In genomic region chr12:89353188-89353822, GRCh38 we compare ENCODE assay signal across 8 cellular contexts. TPM values are rescaled to one million over a fixed set of nuclear protein-coding genes. Genes with fewer than 3 reads are reported as not detected.
A peak's percentile ranks its signal among the peaks of the same experiment; 100 is the strongest.
DNase-seq lines count a peak whose midpoint lies in the region; ATAC-seq and TF ChIP-seq lines count a peak whose summit lies in the region.

No MANE protein-coding gene starts in this region.

- peaks cover 4 to 7% of the 10 kb centered on the region in 2 donors for H3K36me3 ChIP-seq in thyroid gland

- H3K9me3 Mint-ChIP-seq in naive B cell, result no peaks in the 10 kb centered on the region

- H3K27me3 Mint-ChIP-seq in naive B cell, result no peaks in the 10 kb centered on the region

- H3K4me1 ChIP-seq in thyroid gland, result peaks cover 27 to 34% of the 10 kb centered on the region in 2 donors

- H3K36me3 Mint-ChIP-seq in naive B cell, result peaks cover 0 to 4% of the 10 kb centered on the region in 2 donors

- peak; percentile 1 to 7 for ATAC-seq in naive B cell (ENCODE audit: low read depth in 2 of 2)
- no peak for ATAC-seq in GM21367 (IDR thresholded peaks at IDR 0.05; ENCODE audit: unreplicated experiment)

- no peaks in the 10 kb centered on the region for H3K27me3 ChIP-seq in thyroid gland

- H3K4me1 Mint-ChIP-seq in naive B cell, result peaks cover 38 to 63% (median 51%) of the 10 kb centered on the region in 3 donors

- H3K27ac ChIP-seq in thyroid gland, result peak overlapping the region; percentile 97 to 99 (median 98)

- CTCF ChIA-PET in HEK293T (lab: Yijun Ruan, JAX), result no interaction called here

- POLR2A ChIA-PET in HEK293T (lab: Yijun Ruan, JAX), result interaction anchor here (1.0 to 1.8 kb wide), 5 partner anchors 10 to 314 kb away, joined by 3 to 4 read pairs (median 4); no protein-coding TSS in a partner anchor

- peak; percentile 52 for DNase-seq in DMS153 (lab: John Stamatoyannopoulos, UW)
- DNase-seq in HEK293T (ENCODE audit: extremely low spot score), result peak; percentile 63
- peak; percentile 85 for DNase-seq in NCI-H774 (lab: John Stamatoyannopoulos, UW)
- peak; percentile 21 for DNase-seq in activated T-helper 9 cell treated with anti-CD3 and anti-CD28 coated beads, Interleukin-2, amount 50 U/mL, for 16 hours (ENCODE audit: low read depth)
- peak; percentile 75 for DNase-seq in fibroblast of pulmonary artery (ENCODE audit: low read depth)
- peak; percentile 59 for DNase-seq in naive B cell
- DNase-seq in thyroid gland, result peak; percentile 78 to 80

- peak overlapping the region; percentile 98 for H3K4me3 ChIP-seq in fibroblast of pulmonary artery (replicated peaks; ENCODE audit: low read depth, low read length)
- peak overlapping the region; percentile 42 to 74 (median 45) for H3K4me3 ChIP-seq in thyroid gland (replicated peaks in 1 of 3)

- peak overlapping the region; percentile 96 to 100 (median 97) for H3K4me3 Mint-ChIP-seq in naive B cell

- TF ChIP-seq POLR2A in thyroid gland (IDR thresholded peaks at IDR 0.05), result peak; percentile 76 to 83

- intact Hi-C loops in thyroid gland (cut with DNase I), result loop anchor here (5.0 to 10.0 kb wide), 2 partner anchors 104 to 129 kb away; no protein-coding TSS in a partner anchor

- 0 to 1% methylated on average over 12 to 25 of the region's 49 CpGs for WGBS in thyroid gland, 2 donors

- peak overlapping the region; percentile 91 to 99 (median 98) for H3K27ac Mint-ChIP-seq in naive B cell

- no peak for TF ChIP-seq CTCF in fibroblast of pulmonary artery (IDR thresholded peaks at IDR 0.05; ENCODE audit: low read length, missing control alignments)
- no peak for TF ChIP-seq CTCF in thyroid gland (IDR thresholded peaks at IDR 0.05)

- H3K9me3 ChIP-seq in thyroid gland, result no peaks in the 10 kb centered on the region

TF ChIP-seq in HEK293T, 16 proteins besides CTCF, POLR2A, EP300 and RAD21:
- no peak for TF ChIP-seq FOXK2 (IDR thresholded peaks at IDR 0.05)
- TF ChIP-seq ARNT (IDR thresholded peaks at IDR 0.05), result no peak
- TF ChIP-seq TARDBP (IDR thresholded peaks at IDR 0.05), result no peak
- TF ChIP-seq NFRKB (IDR thresholded peaks at IDR 0.05), result no peak
- TF ChIP-seq FOXM1 (IDR thresholded peaks at IDR 0.05; ENCODE audit: borderline replicate concordance), result 0 out of 2 replicates have a peak, but pooled peaks have one; percentile 28
- TF ChIP-seq L3MBTL2 (conservative IDR thresholded peaks at IDR 0.05), result peak; percentile 62; the same call in 1 of the 2 replicates

RNA-seq across cellular contexts. Expression of gene DUSP6, which starts 1.0 kb away (rescaled TPM):
- 10 to 100 TPM; 23.1 to 63.0 (median 35.7) TPM for polyA plus RNA-seq in naive B cell (ENCODE audit: low read depth in 6 of 6)
- 10 to 100 TPM; 31.0 to 40.2 (median 33.8) TPM for total RNA-seq in thyroid gland

Comparison
In these comparisons a context has a peak if more than half of its experiments do, and no peak if none do; other contexts are left out.
1. DNase-seq: peak in every context shown above with its lines; median percentile 85 in NCI-H774; 79 in thyroid gland; 75 in fibroblast of pulmonary artery; 63 in HEK293T; 59 in naive B cell; 52 in DMS153; 21 in activated T-helper 9 cell treated with anti-CD3 and anti-CD28 coated beads, Interleukin-2, amount 50 U/mL, for 16 hours.